Comparison of ENCODE assay signal across 17 cellular contexts in the genomic region with DNA sequence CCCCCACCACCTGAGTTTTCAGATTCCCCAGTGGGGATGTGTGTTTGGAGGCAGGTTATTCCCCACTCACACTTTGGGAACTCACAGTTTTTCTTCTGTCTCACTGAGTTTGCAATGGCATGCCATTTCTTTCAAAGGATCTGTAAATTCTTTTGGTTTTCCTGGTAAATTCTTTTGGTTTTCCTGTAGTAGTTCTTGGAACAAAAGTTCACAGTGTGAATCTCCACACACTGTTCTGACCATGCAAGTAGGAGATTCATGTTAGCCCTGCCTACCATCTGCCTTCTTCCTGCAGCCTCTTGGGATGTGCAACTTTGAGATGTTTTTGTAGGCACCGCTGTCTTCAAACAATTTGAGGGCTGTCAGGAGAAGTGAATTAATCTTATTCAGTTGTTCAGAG.
"Had no signal": no experiment of that assay in that cellular context is flagged by ENCODE, and none has a peak within 500 bp of the region (broad histone marks: within the 10 kb centered on the region; RNA-seq: fewer than 3 reads in every experiment).

No MANE protein-coding gene starts in this region.

- ATAC-seq: activated CD4-positive, CD25-positive, alpha-beta regulatory T cell treated with anti-CD3 and anti-CD28 coated beads, Interleukin-2, amount 50 U/mL, for 24 hours; activated naive CD4-positive, alpha-beta T cell treated with anti-CD3 and anti-CD28 coated beads, Interleukin-2, amount 50 U/mL, for 72 hours; right lobe of liver; stimulated activated naive CD8-positive, alpha-beta T cell treated with anti-CD3 and anti-CD28 coated beads, Interleukin-15, Interleukin-2, amounts not matched to agents 100 U/mL and 50 U/mL, for 24 hours had no signal

- H3K4me3 ChIP-seq: cardiac muscle cell, coronary artery, right lobe of liver, suprapubic skin had no signal

- H3K4me1 ChIP-seq: right lobe of liver, suprapubic skin had no signal

- H3K9me3 ChIP-seq: right lobe of liver, suprapubic skin had no signal

- H3K36me3 ChIP-seq: cardiac muscle cell, right lobe of liver, suprapubic skin had no signal

- DNase-seq: activated effector memory CD4-positive, alpha-beta T cell treated with Interleukin-2 at 50 U/mL for 16 hours; activated T-cell treated with anti-CD3 and anti-CD28 coated beads, Interleukin-2, amount 50 U/mL, for 1 hour; amygdala; effector memory CD4-positive, alpha-beta T cell; hippocampal formation; kidney glomerular epithelial cell; midbrain; naive B cell; right lobe of liver; stimulated activated CD4-positive, alpha-beta T cell treated with anti-CD3 and anti-CD28 coated beads, Interleukin-2, amount 100 ng/mL, for 48 hours; stimulated activated naive CD8-positive, alpha-beta T cell treated with anti-CD3 and anti-CD28 coated beads, Interleukin-15, Interleukin-2, amounts not matched to agents 100 U/mL and 50 U/mL, for 24 hours had no signal

- H3K27me3 ChIP-seq: cardiac muscle cell, right lobe of liver, suprapubic skin had no signal

- H3K27ac ChIP-seq: cardiac muscle cell, coronary artery, epithelial cell of prostate, right lobe of liver, suprapubic skin had no signal
